8 cellular contexts compared by ENCODE assay signal in genomic region chr1:42922687-42923366, GRCh38. TPM values are rescaled to one million over a fixed set of nuclear protein-coding genes. Genes with fewer than 3 reads are reported as not detected.
DNase-seq lines count a peak whose midpoint lies in the region; ATAC-seq, FAIRE-seq and TF ChIP-seq lines count a peak whose summit lies in the region.

No MANE protein-coding gene starts in this region.

- peak; percentile 51 for ATAC-seq in HG03342 (IDR thresholded peaks at IDR 0.05; ENCODE audit: unreplicated experiment)
- peak; percentile 47 for ATAC-seq in naive thymus-derived CD4-positive, alpha-beta T cell
- ATAC-seq in GM21526 (IDR thresholded peaks at IDR 0.05; ENCODE audit: low FRiP score, unreplicated experiment): no peak

- H3K4me1 ChIP-seq in esophagus muscularis mucosa: peaks cover 5 to 20% (median 16%) of the 10 kb centered on the region in 4 donors
- H3K4me1 ChIP-seq in naive thymus-derived CD4-positive, alpha-beta T cell (ENCODE audit: control insufficient read depth in 2 of 2, insufficient read depth in 2 of 2, low read length in 2 of 2): peaks cover 15 to 16% of the 10 kb centered on the region in 2 donors

- peaks cover 0 to 17% (median 11%) of the 10 kb centered on the region in 5 donors for H3K36me3 Mint-ChIP-seq in naive thymus-derived CD4-positive, alpha-beta T cell

- H3K9me3 ChIP-seq in esophagus muscularis mucosa: no peaks in the 10 kb centered on the region
- no peaks in the 10 kb centered on the region for H3K9me3 ChIP-seq in naive thymus-derived CD4-positive, alpha-beta T cell (ENCODE audit: control insufficient read depth in 2 of 3, low read length in 3 of 3)

- CTCF ChIA-PET in naive thymus-derived CD4-positive, alpha-beta T cell (lab: Charles Lee): interaction anchor here (0.5 to 7.6 kb wide), 15 partner anchors 9 to 732 kb away, joined by 3 to 122 read pairs (median 6); partner anchors contain the start of gene SLC2A1

- H3K9me3 Mint-ChIP-seq in naive thymus-derived CD4-positive, alpha-beta T cell: peaks cover 0 to 2% (median 0%) of the 10 kb centered on the region in 11 donors

- peaks cover 0 to 2% (median 0%) of the 10 kb centered on the region in 5 donors for H3K27me3 Mint-ChIP-seq in naive thymus-derived CD4-positive, alpha-beta T cell

- FAIRE-seq in urothelium cell line (lab: Jason Lieb, UNC): peak; percentile 27

- WGBS in esophagus muscularis mucosa: 39% methylated on average over 4 of the region's 4 CpGs

- no peaks in the 10 kb centered on the region for H3K27me3 ChIP-seq in esophagus muscularis mucosa
- H3K27me3 ChIP-seq in naive thymus-derived CD4-positive, alpha-beta T cell (ENCODE audit: control insufficient read depth in 2 of 2, insufficient read depth in 2 of 2, low read length in 2 of 2): no peaks in the 10 kb centered on the region

- H3K4me3 ChIP-seq in esophagus muscularis mucosa: no peak overlapping the region
- H3K4me3 ChIP-seq in naive thymus-derived CD4-positive, alpha-beta T cell (ENCODE audit: low read length): no peak overlapping the region

- TF ChIP-seq EP300 in esophagus muscularis mucosa (IDR thresholded peaks at IDR 0.05): no peak

- peak; percentile 66 for DNase-seq in GDM1 (lab: John Stamatoyannopoulos, UW)
- DNase-seq in NCI-H524 treated with DMSO at 0.1 percent for 48 hours (lab: John Stamatoyannopoulos, UW): peak; percentile 37
- peak; percentile 36 to 42 for DNase-seq in activated CD4-positive, alpha-beta T cell treated with anti-CD3 and anti-CD28 coated beads, Interleukin-2, amount 50 U/mL, for 4 hours
- DNase-seq in esophagus muscularis mucosa (ENCODE audit: extremely low spot score): no peak
- DNase-seq in naive thymus-derived CD4-positive, alpha-beta T cell: peak in 7 of 9 donors; percentile 42 to 70 (median 68)
- DNase-seq in urothelium cell line (ENCODE audit: low spot score): peak; percentile 84

- TF ChIP-seq CTCF in esophagus muscularis mucosa (IDR thresholded peaks at IDR 0.05): peak; percentile 47 to 63 (median 61)

- POLR2A ChIA-PET in naive thymus-derived CD4-positive, alpha-beta T cell (lab: Charles Lee): interaction anchor here (0.8 to 9.0 kb wide), 9 partner anchors 9 to 156 kb away, joined by 3 to 134 read pairs (median 4); partner anchors contain the start of genes C1orf50, P3H1 and SLC2A1

- H3K36me3 ChIP-seq in esophagus muscularis mucosa: peaks cover 6 to 19% (median 16%) of the 10 kb centered on the region in 4 donors
- H3K36me3 ChIP-seq in naive thymus-derived CD4-positive, alpha-beta T cell (ENCODE audit: control insufficient read depth in 2 of 3, insufficient read depth in 3 of 3, low read length in 3 of 3): peaks cover 5 to 27% (median 17%) of the 10 kb centered on the region in 3 experiments

- H3K4me1 Mint-ChIP-seq in naive thymus-derived CD4-positive, alpha-beta T cell: peaks cover 16 to 39% (median 29%) of the 10 kb centered on the region in 7 donors

- H3K4me3 Mint-ChIP-seq in naive thymus-derived CD4-positive, alpha-beta T cell: peak overlapping the region; percentile 77 to 98 (median 92)

- H3K27ac Mint-ChIP-seq in naive thymus-derived CD4-positive, alpha-beta T cell: peak overlapping the region; percentile 79 to 98 (median 96)

- peak overlapping the region in 3 of 4 donors; percentile 92 to 98 (median 93) for H3K27ac ChIP-seq in esophagus muscularis mucosa (replicated peaks in 1 of 4)
- peak overlapping the region; percentile 82 for H3K27ac ChIP-seq in naive thymus-derived CD4-positive, alpha-beta T cell (ENCODE audit: low read depth, low read length)

- intact Hi-C loops in esophagus muscularis mucosa (cut with DNase I): loop anchor here (10.0 kb wide), 1 partner anchor 158 kb away; the partner anchor contains the start of genes C1orf50 and P3H1
- intact Hi-C loops in naive thymus-derived CD4-positive, alpha-beta T cell (cut with micrococcal nuclease): loop anchor here (1.0 to 10.0 kb wide), 7 partner anchors 8 to 442 kb away; partner anchors contain the start of genes ELOVL1 (in 1 of the 2), ERMAP (in 1 of the 2), SVBP (in 1 of the 2) and YBX1 (in 1 of the 2)

- TF ChIP-seq POLR2A in esophagus muscularis mucosa (IDR thresholded peaks at IDR 0.05; ENCODE audit: low read depth): no peak

RNA-seq across cellular contexts. Expression of gene SLC2A1, which starts 35.8 kb away (rescaled TPM):
- total RNA-seq in esophagus muscularis mucosa: 10 to 100 TPM; 17.4 to 63.6 (median 31.8) TPM
- total RNA-seq in naive thymus-derived CD4-positive, alpha-beta T cell: 100 to 1,000 TPM in 1 of 5 experiments, 10 to 100 TPM in 4; 43.6 to 123 (median 73.1) TPM
- polyA plus RNA-seq in naive thymus-derived CD4-positive, alpha-beta T cell: 10 to 100 TPM; 16.6 to 18.6 TPM
